ENCODE assay signal across 8 cellular contexts in genomic region chr6:120378582-120379220, GRCh38.
DNase-seq lines count a peak whose midpoint lies in the region; ATAC-seq and TF ChIP-seq lines count a peak whose summit lies in the region.

No MANE protein-coding gene starts in this region.

- 24 to 39% methylated on average over 3 of the region's 3 CpGs for WGBS in transverse colon (ENCODE audit: low coverage in 1 of 2), 2 donors

- no peak overlapping the region for H3K4me3 ChIP-seq in BE2C (ENCODE audit: low read depth, low read length)
- H3K4me3 ChIP-seq in colonic mucosa = no peak overlapping the region
- no peak overlapping the region for H3K4me3 ChIP-seq in transverse colon

- H3K4me1 ChIP-seq in BE2C (no peaks in the 10 kb centered on the region; the same call in 1 of the 2 replicates), colonic mucosa (no peaks in the 10 kb centered on the region), transverse colon (no peaks in the 10 kb centered on the region)

- no peak overlapping the region for H3K27ac ChIP-seq in colonic mucosa
- no peak overlapping the region for H3K27ac ChIP-seq in transverse colon

- peak; percentile 85 for ATAC-seq in GM19035 (IDR thresholded peaks at IDR 0.05; ENCODE audit: unreplicated experiment)
- peak; percentile 81 for ATAC-seq in HG03097 (IDR thresholded peaks at IDR 0.05; ENCODE audit: low FRiP score, unreplicated experiment)

- intact Hi-C loops in colonic mucosa (cut with DNase I) (no loop called here), transverse colon (cut with DNase I; ENCODE audit: low total_unique reads) (no loop called here)

- no peak for TF ChIP-seq POLR2A in transverse colon (IDR thresholded peaks at IDR 0.05)

- peak; percentile 30 for DNase-seq in BE2C
- DNase-seq in NCI-H510A (lab: John Stamatoyannopoulos, UW) = peak; percentile 5
- no peak for DNase-seq in colonic mucosa
- no peak for DNase-seq in transverse colon
- DNase-seq in NK-92 treated with Interleukin-12 subunit alpha and Interleukin-12 subunit beta, amount 100 ng/mL, for 24 hours (lab: John Stamatoyannopoulos, UW) = no peak
- no peak for DNase-seq in activated T-cell treated with anti-CD3 and anti-CD28 coated beads, Interleukin-2, amount 50 U/mL, for 48 hours

- in situ Hi-C loops in transverse colon (cut with MboI; ENCODE audit: low pct_ligation_motif_present in 1 of 4, low pct_unique_long_range_greater_than_20kb in 1 of 4, low sequenced_read_pairs in 3 of 4) = no loop called here

- TF ChIP-seq CTCF in BE2C (IDR thresholded peaks at IDR 0.05; ENCODE audit: low read depth, low read length) (peak; percentile 95), colonic mucosa (IDR thresholded peaks at IDR 0.05) (peak; percentile 43), transverse colon (IDR thresholded peaks at IDR 0.05) (peak; percentile 16 to 48 (median 41))

- H3K9ac ChIP-seq in colonic mucosa (ENCODE audit: low read depth in 2 of 2, low read length in 2 of 2) = no peak overlapping the region

- no peak for TF ChIP-seq EP300 in transverse colon (IDR thresholded peaks at IDR 0.05; ENCODE audit: low read depth)

- no peaks in the 10 kb centered on the region for H3K9me3 ChIP-seq in BE2C
- H3K9me3 ChIP-seq in colonic mucosa = no peaks in the 10 kb centered on the region
- no peaks in the 10 kb centered on the region for H3K9me3 ChIP-seq in transverse colon

- H3K27me3 ChIP-seq in BE2C (no peaks in the 10 kb centered on the region), colonic mucosa (no peaks in the 10 kb centered on the region), transverse colon (no peaks in the 10 kb centered on the region)

- H3K36me3 ChIP-seq in BE2C (no peaks in the 10 kb centered on the region; the same call in 1 of the 2 replicates), colonic mucosa (no peaks in the 10 kb centered on the region), transverse colon (no peaks in the 10 kb centered on the region)

Comparison
In these comparisons a context has a peak if more than half of its experiments do, and no peak if none do; other contexts are left out.
1. DNase-seq: peak in BE2C (single experiment) and NCI-H510A (single experiment); none in colonic mucosa (single experiment), transverse colon (single experiment), NK-92 treated with Interleukin-12 subunit alpha and Interleukin-12 subunit beta, amount 100 ng/mL, for 24 hours (single experiment) and activated T-cell treated with anti-CD3 and anti-CD28 coated beads, Interleukin-2, amount 50 U/mL, for 48 hours (0 of 2).
2. CTCF ChIP-seq: peak in every context shown above with its lines; median percentile 95 in BE2C; 43 in colonic mucosa; 41 in transverse colon.